8 cellular contexts compared by ENCODE assay signal in genomic region chr11:59755701-59756495, GRCh38. TPM values are rescaled to one million over a fixed set of nuclear protein-coding genes. Genes with fewer than 3 reads are reported as not detected.
DNase-seq lines count a peak whose midpoint lies in the region; ATAC-seq, FAIRE-seq and TF ChIP-seq lines count a peak whose summit lies in the region.

No MANE protein-coding gene starts in this region.

- FAIRE-seq in H1 (lab: Jason Lieb, UNC): no peak

- no peak overlapping the region for H2AK5ac ChIP-seq in H1 (ENCODE audit: low read depth, low read length)

- peak overlapping the region; percentile 93 for H3K27ac Mint-ChIP-seq in GM23338

- H3K23me2 ChIP-seq in H1 (ENCODE audit: low read depth, low read length): peaks cover 10% of the 10 kb centered on the region; the same call in 1 of the 2 replicates

- TF ChIP-seq EP300 in H1 (IDR thresholded peaks at IDR 0.05; ENCODE audit: borderline replicate concordance in 1 of 2, low read depth in 2 of 2, low read length in 2 of 2): no peak

- H3K36me3 Mint-ChIP-seq in GM23338 (ENCODE audit: low read depth): peaks cover 4% of the 10 kb centered on the region; the same call in 2 of the 3 replicates

- no peak overlapping the region for H3K23ac ChIP-seq in H1 (ENCODE audit: insufficient read length)

- CTCF ChIA-PET in H1 (lab: Charles Lee; ENCODE audit: partially characterized antibody): interaction anchor here (0.6 to 5.5 kb wide), 12 partner anchors 8 to 766 kb away, joined by 3 to 48 read pairs (median 4); partner anchors contain the start of gene MRPL16

- peaks cover 19% of the 10 kb centered on the region for H3K79me1 ChIP-seq in H1 (ENCODE audit: low read depth, low read length)

- H3K4me3 ChIP-seq in BLaER1 (peak overlapping the region; percentile 93), GM23338 (peak overlapping the region; percentile 99), H1 (ENCODE audit: extremely low read depth in 1 of 4, insufficient read depth in 2 of 4, low read depth in 3 of 4, low read length in 4 of 4) (peak overlapping the region; percentile 88 to 94 (median 89)), lower lobe of right lung (peak overlapping the region; percentile 98)

- TF ChIP-seq RAD21 in H1 (IDR thresholded peaks at IDR 0.05 in 1 of 2, conservative IDR thresholded peaks at IDR 0.05 in 1 of 2; ENCODE audit: low read depth in 2 of 2, low read length in 2 of 2): no peak

- ATAC-seq in GM23338: peak; percentile 65
- ATAC-seq in lower lobe of right lung: peak; percentile 86 to 89

- peak overlapping the region; percentile 33; the same call in 1 of the 2 replicates for H2BK12ac ChIP-seq in H1 (ENCODE audit: low read depth, low read length)

- H3K4me1 ChIP-seq in BLaER1 (peaks cover 19% of the 10 kb centered on the region), GM23338 (ENCODE audit: insufficient read depth) (peaks cover 16% of the 10 kb centered on the region), H1 (replicated peaks in 1 of 4; ENCODE audit: control insufficient read depth in 3 of 4, insufficient read depth in 4 of 4, low read length in 3 of 4) (peaks cover 2 to 11% (median 7%) of the 10 kb centered on the region in 4 experiments; a peak in 6 of 7 replicates), lower lobe of right lung (peaks cover 24% of the 10 kb centered on the region)

- no peak overlapping the region for H2BK20ac ChIP-seq in H1 (ENCODE audit: low read length)

- H3K4me1 Mint-ChIP-seq in GM23338: peaks cover 30% of the 10 kb centered on the region

- H3K27ac ChIP-seq in BLaER1: peak overlapping the region; percentile 74
- peak overlapping the region; percentile 59; the same call in 1 of the 2 replicates for H3K27ac ChIP-seq in GM23338 (ENCODE audit: low read depth)
- no peak overlapping the region for H3K27ac ChIP-seq in H1 (ENCODE audit: low read depth, low read length)
- peak overlapping the region; percentile 96 for H3K27ac ChIP-seq in lower lobe of right lung

- H3K4me3 Mint-ChIP-seq in GM23338: peak overlapping the region; percentile 92

- no peak overlapping the region; the same call in 1 of the 2 replicates for H2BK15ac ChIP-seq in H1 (ENCODE audit: low read length)

- 0 out of 2 replicates have a peak, but pooled peaks cover 7% of the 10 kb centered on the region for H3K36me3 ChIP-seq in BLaER1
- H3K36me3 ChIP-seq in GM23338 (ENCODE audit: insufficient read depth): no peaks in the 10 kb centered on the region
- no peaks in the 10 kb centered on the region for H3K36me3 ChIP-seq in H1 (ENCODE audit: control insufficient read depth in 2 of 4, insufficient read depth in 4 of 4, low read length in 3 of 4)
- H3K36me3 ChIP-seq in lower lobe of right lung: peaks cover 10% of the 10 kb centered on the region

- peak overlapping the region; percentile 82 for H3K18ac ChIP-seq in H1 (ENCODE audit: extremely low read depth, low read length)

- H3K4me2 ChIP-seq in BLaER1 (peak overlapping the region; percentile 95), GM23338 (peak overlapping the region; percentile 95), H1 (ENCODE audit: insufficient read depth in 1 of 2, low read depth in 2 of 2, low read length in 2 of 2) (peak overlapping the region; percentile 87 to 89)

- DNase-seq in GM23338 (ENCODE audit: low spot score): peak; percentile 70
- peak; percentile 21 for DNase-seq in NCI-H2171 treated with DMSO at 0.1 percent for 48 hours (lab: John Stamatoyannopoulos, UW)
- peak; percentile 60 for DNase-seq in activated CD8-positive, alpha-beta memory T cell treated with anti-CD3 and anti-CD28 coated beads, Interleukin-2, amount 50 U/mL, for 4 hours
- DNase-seq in H1 (ENCODE audit: low read depth in 1 of 2, low spot score in 2 of 2): peak in 1 of 2 experiments; percentile 81
- peak; percentile 82 for DNase-seq in lower lobe of right lung
- DNase-seq in stimulated activated CD8-positive, alpha-beta memory T cell treated with anti-CD3 and anti-CD28 coated beads, Interleukin-15, amount 100 ng/mL, for 1 hour (ENCODE audit: low read depth): peak; percentile 30
- DNase-seq in DMS114 treated with DMSO at 0.1 percent for 48 hours (lab: John Stamatoyannopoulos, UW; ENCODE audit: unreplicated experiment): no peak

- POLR2A ChIA-PET in H1 (lab: Charles Lee; ENCODE audit: partially characterized antibody): interaction anchor here (0.9 to 3.0 kb wide), 11 partner anchors 9 to 200 kb away, joined by 3 to 13 read pairs (median 4); partner anchors contain the start of genes MRPL16, OSBP and PATL1

- no peaks in the 10 kb centered on the region for H3K27me3 ChIP-seq in BLaER1
- H3K27me3 ChIP-seq in GM23338 (ENCODE audit: insufficient read depth): no peaks in the 10 kb centered on the region
- H3K27me3 ChIP-seq in H1 (replicated peaks in 1 of 4; ENCODE audit: control insufficient read depth in 3 of 4, extremely low read depth in 1 of 4, insufficient read depth in 3 of 4, low read length in 3 of 4): peaks cover 0 to 6% (median 0%) of the 10 kb centered on the region in 4 experiments; a peak in 1 of 7 replicates
- H3K27me3 ChIP-seq in lower lobe of right lung (ENCODE audit: low read depth): no peaks in the 10 kb centered on the region

- 11% methylated on average over 8 of the region's 23 CpGs; no CpG with 5 or more reads in 1 of the 2 experiments for WGBS in H1 (ENCODE audit: extremely low coverage in 1 of 2, insufficient coverage in 1 of 2, insufficient read length in 1 of 2, insufficient replicate concordance in 2 of 2, low coverage in 1 of 2, low lambda C conversion rate in 2 of 2, missing lambda C conversion rate in 1 of 2), 2 experiments

- H2AFZ ChIP-seq in GM23338: peak overlapping the region; percentile 69
- H2AFZ ChIP-seq in H1 (ENCODE audit: low read length): no peak overlapping the region

- H4K20me1 ChIP-seq in BLaER1: peaks cover 46% of the 10 kb centered on the region
- H4K20me1 ChIP-seq in GM23338 (replicated peaks; ENCODE audit: insufficient read depth): peaks cover 26% of the 10 kb centered on the region
- peaks cover 7 to 22% of the 10 kb centered on the region in 2 experiments for H4K20me1 ChIP-seq in H1 (replicated peaks in 1 of 2; ENCODE audit: control insufficient read depth in 1 of 2, insufficient read depth in 2 of 2, low read length in 2 of 2)

- H3K14ac ChIP-seq in H1 (ENCODE audit: insufficient read length): no peak overlapping the region

- no peaks in the 10 kb centered on the region for H3K9me2 ChIP-seq in GM23338 (ENCODE audit: insufficient read depth)

- peaks cover 53% of the 10 kb centered on the region for H3K79me2 ChIP-seq in GM23338 (replicated peaks; ENCODE audit: insufficient read depth)
- peaks cover 20 to 51% of the 10 kb centered on the region in 2 experiments for H3K79me2 ChIP-seq in H1 (ENCODE audit: control insufficient read depth in 1 of 2, insufficient read depth in 2 of 2, low read length in 2 of 2)

- no peak overlapping the region for H2BK120ac ChIP-seq in H1 (replicated peaks; ENCODE audit: low read depth, low read length)

- H4K91ac ChIP-seq in H1 (replicated peaks; ENCODE audit: insufficient read length, low read length): no peak overlapping the region

- no peaks in the 10 kb centered on the region for H3K9me3 Mint-ChIP-seq in GM23338

- no peak for TF ChIP-seq POLR2A in H1 (IDR thresholded peaks at IDR 0.05; ENCODE audit: control extremely low read depth in 1 of 2, low read depth in 2 of 2, low read length in 2 of 2)

- peak overlapping the region; percentile 84 for H3K9ac ChIP-seq in BLaER1
- peak overlapping the region; percentile 54 to 82 (median 66) for H3K9ac ChIP-seq in H1 (replicated peaks in 1 of 4; ENCODE audit: extremely low read depth in 1 of 4, low read depth in 3 of 4, low read length in 3 of 4)

- intact Hi-C loops in lower lobe of right lung (cut with DNase I): loop anchor here (10.0 kb wide), 1 partner anchor 49 kb away; no protein-coding TSS in a partner anchor

- H3K4ac ChIP-seq in H1 (replicated peaks; ENCODE audit: insufficient read length, low read depth, low read length): no peak overlapping the region

- no peak overlapping the region for H4K8ac ChIP-seq in H1 (ENCODE audit: extremely low read depth, insufficient read depth, low read length)

- peak overlapping the region; percentile 66 for H2BK5ac ChIP-seq in H1 (ENCODE audit: low read depth, low read length)

- H3K9me3 ChIP-seq in BLaER1 (no peaks in the 10 kb centered on the region), H1 (ENCODE audit: insufficient read depth in 2 of 2, low read depth in 1 of 2, low read length in 1 of 2) (no peaks in the 10 kb centered on the region), lower lobe of right lung (no peaks in the 10 kb centered on the region)

- TF ChIP-seq CTCF in GM23338 (conservative IDR thresholded peaks at IDR 0.05; ENCODE audit: low read depth in 2 of 2): peak in 1 of 2 experiments; percentile 29; a peak in 1 of 4 replicates
- TF ChIP-seq CTCF in H1 (IDR thresholded peaks at IDR 0.05; ENCODE audit: control extremely low read depth in 1 of 3, insufficient read depth in 1 of 3, low read depth in 1 of 3, low read length in 3 of 3): peak in 1 of 3 experiments; percentile 11; a peak in 1 of 4 replicates
- no peak for TF ChIP-seq CTCF in lower lobe of right lung (IDR thresholded peaks at IDR 0.05)

- peaks cover 10% of the 10 kb centered on the region; the same call in 1 of the 2 replicates for H3F3A ChIP-seq in GM23338 (replicated peaks; ENCODE audit: low read depth)

- peaks cover 17% of the 10 kb centered on the region for H3K27me3 Mint-ChIP-seq in GM23338 (ENCODE audit: insufficient read depth, low read depth, poor library complexity)

- H3K56ac ChIP-seq in H1 (replicated peaks; ENCODE audit: insufficient read length, low read depth, low read length): no peak overlapping the region

- H4K5ac ChIP-seq in H1 (ENCODE audit: insufficient read length, low read depth, low read length): peak overlapping the region; percentile 57

RNA-seq across cellular contexts. Expression of gene STX3, which starts 0.7 kb away (rescaled TPM):
- 47.9 and 65.5 TPM in 2 replicates for total RNA-seq in GM23338 (2014; rRNA removed; shearing (Covaris generic))
- polyA plus RNA-seq in GM23338 (2016; fragmentation: Nextera tagmentation; extraction: Ambion mirVana) (19.0 and 20.0 TPM in 2 replicates), H1 (2011; rRNA removed) (43.0 and 50.5 TPM in 2 replicates)
- total RNA-seq in H1 (2021; fragmentation: NEBNext Ultra II Directional; extraction: Animal tissue kit (Norgen Biotek cat#: 25700)): 56.1 and 56.2 TPM in 2 replicates
- polyA plus RNA-seq in H1 (2011; cell fraction: cytosol; rRNA removed): 56.6 TPM
- 28.5 TPM for polyA plus RNA-seq in H1 (2011; cell fraction: nucleus; rRNA removed)
- polyA plus RNA-seq in H1 (2012, experiment 1 of 2): 40.8 to 54.8 TPM (median 49.6 TPM) in 4 replicates
- 6.5 TPM for polyA plus RNA-seq in H1 (2012, experiment 2 of 2)
- 31.6 TPM for polyA plus RNA-seq in H1 (2013, experiment 1 of 2)
- polyA plus RNA-seq in H1 (2013, experiment 2 of 2): 33.9 TPM
- polyA minus RNA-seq in H1 (2011; rRNA and poly(A)+ RNA removed): 38.8 and 45.6 TPM in 2 replicates
- polyA minus RNA-seq in H1 (2011; cell fraction: cytosol; rRNA and poly(A)+ RNA removed): 25.6 TPM
- 42.1 TPM for polyA minus RNA-seq in H1 (2011; cell fraction: nucleus; rRNA and poly(A)+ RNA removed)
- total RNA-seq in lower lobe of right lung: 59.4 TPM

RNA-seq across cellular contexts. Expression of gene OR10V1, which starts 42.3 kb away (rescaled TPM):
- total RNA-seq in GM23338 (2014; rRNA removed; shearing (Covaris generic)): not detected in 2 replicates
- polyA plus RNA-seq in GM23338 (2016; fragmentation: Nextera tagmentation; extraction: Ambion mirVana): not detected in 2 replicates
- not detected in 2 replicates for total RNA-seq in H1 (2021; fragmentation: NEBNext Ultra II Directional; extraction: Animal tissue kit (Norgen Biotek cat#: 25700))
- polyA plus RNA-seq in H1 (2011; rRNA removed): not detected in 2 replicates
- not detected for polyA plus RNA-seq in H1 (2011; cell fraction: cytosol; rRNA removed)
- not detected for polyA plus RNA-seq in H1 (2011; cell fraction: nucleus; rRNA removed)
- polyA plus RNA-seq in H1 (2012, experiment 1 of 2): not detected in 4 replicates
- polyA plus RNA-seq in H1 (2012, experiment 2 of 2): not detected
- polyA plus RNA-seq in H1 (2013, experiment 1 of 2): not detected
- polyA plus RNA-seq in H1 (2013, experiment 2 of 2): not detected
- polyA minus RNA-seq in H1 (2011; rRNA and poly(A)+ RNA removed): not detected in 2 replicates
- not detected for polyA minus RNA-seq in H1 (2011; cell fraction: cytosol; rRNA and poly(A)+ RNA removed)
- polyA minus RNA-seq in H1 (2011; cell fraction: nucleus; rRNA and poly(A)+ RNA removed): not detected
- total RNA-seq in lower lobe of right lung: not detected

RNA-seq across cellular contexts. Expression of gene MRPL16, which starts 54.7 kb away (rescaled TPM):
- total RNA-seq in GM23338 (2014; rRNA removed; shearing (Covaris generic)): 74.8 and 77.4 TPM in 2 replicates
- polyA plus RNA-seq in GM23338 (2016; fragmentation: Nextera tagmentation; extraction: Ambion mirVana) (149 and 176 TPM in 2 replicates), H1 (2011; rRNA removed) (69.2 and 72.3 TPM in 2 replicates)
- total RNA-seq in H1 (2021; fragmentation: NEBNext Ultra II Directional; extraction: Animal tissue kit (Norgen Biotek cat#: 25700)): 76.8 and 79.8 TPM in 2 replicates
- polyA plus RNA-seq in H1 (2011; cell fraction: cytosol; rRNA removed): 105 TPM
- 46.5 TPM for polyA plus RNA-seq in H1 (2011; cell fraction: nucleus; rRNA removed)
- polyA plus RNA-seq in H1 (2012, experiment 1 of 2): 86.4 to 94.2 TPM (median 89.9 TPM) in 4 replicates
- polyA plus RNA-seq in H1 (2012, experiment 2 of 2): 67.1 TPM
- polyA plus RNA-seq in H1 (2013, experiment 1 of 2): 80.6 TPM
- polyA plus RNA-seq in H1 (2013, experiment 2 of 2): 83.2 TPM
- 35.6 and 43.8 TPM in 2 replicates for polyA minus RNA-seq in H1 (2011; rRNA and poly(A)+ RNA removed)
- polyA minus RNA-seq in H1 (2011; cell fraction: cytosol; rRNA and poly(A)+ RNA removed): 27.0 TPM
- 23.9 TPM for polyA minus RNA-seq in H1 (2011; cell fraction: nucleus; rRNA and poly(A)+ RNA removed)
- 29.7 TPM for total RNA-seq in lower lobe of right lung
